ENCODE assay signal across 22 cellular contexts in the genomic region with DNA sequence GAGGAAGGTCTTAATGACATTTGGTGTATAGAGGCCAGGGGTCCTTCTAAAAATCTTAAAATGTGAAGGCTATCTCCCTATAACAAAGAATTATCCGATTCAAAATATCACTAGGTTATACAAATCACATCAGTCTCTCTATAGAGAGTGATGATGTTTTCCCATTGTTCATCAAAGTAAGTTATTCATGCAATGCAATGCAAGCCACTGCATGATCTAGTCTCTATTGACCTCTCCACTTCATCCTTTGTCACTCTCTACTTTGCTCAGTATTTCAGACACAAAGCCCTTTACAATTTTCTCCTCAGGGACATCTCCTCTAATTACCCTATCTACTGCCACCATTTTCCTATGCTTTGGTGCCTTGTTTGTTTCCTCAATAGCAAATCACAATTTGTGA.
"Had no signal": no experiment of that assay in that cellular context is flagged by ENCODE, and none has a peak within 500 bp of the region (broad histone marks: within the 10 kb centered on the region; RNA-seq: fewer than 3 reads in every experiment).

No MANE protein-coding gene starts in this region.

- H3K27me3 ChIP-seq: left lung, ovary, right atrium auricular region, right lobe of liver, tibial nerve, upper lobe of left lung, vagina had no signal

- H3K36me3 ChIP-seq: left lung, lower lobe of right lung, ovary, right atrium auricular region, right lobe of liver, tibial nerve, upper lobe of left lung, vagina had no signal

- H3K4me1 ChIP-seq: left lung, lower lobe of right lung, right atrium auricular region, right lobe of liver, tibial nerve, upper lobe of left lung, vagina had no signal

- H3K4me2 ChIP-seq: smooth muscle cell had no signal

- ATAC-seq: left colon; left lung; lower lobe of right lung; naive thymus-derived CD8-positive, alpha-beta T cell; right lobe of liver; stimulated activated memory B cell treated with anti-CD40 and anti-IgM and Interleukin-4, amounts not matched to agents 10 μg/mL and 1 μg/mL and 100 μg/mL, for 72 hours; stimulated activated naive CD8-positive, alpha-beta T cell treated with anti-CD3 and anti-CD28 coated beads, Interleukin-15, amount 100 ng/mL, for 72 hours had no signal

- H3K4me3 ChIP-seq: left lung, lower lobe of right lung, ovary, right atrium auricular region, right lobe of liver, smooth muscle cell, tibial nerve, upper lobe of left lung, vagina had no signal

- H3K27ac ChIP-seq: left lung, lower lobe of right lung, ovary, right atrium auricular region, right lobe of liver, tibial nerve, upper lobe of left lung, vagina had no signal

- H3K9me3 ChIP-seq: left lung, lower lobe of right lung, ovary, right atrium auricular region, right lobe of liver, tibial nerve, upper lobe of left lung, vagina had no signal

- DNase-seq: kidney; left colon; left lung; lower lobe of right lung; mammary epithelial cell; mesenchymal stem cell; naive thymus-derived CD8-positive, alpha-beta T cell; ovary; right lobe of liver; stimulated activated CD4-positive, alpha-beta T cell treated with anti-CD3 and anti-CD28 coated beads, Interleukin-1b, Interleukin-23, amount 100 ng/mL, for 48 hours; stimulated activated CD4-positive, alpha-beta T cell treated with anti-CD3 and anti-CD28 coated beads, Interleukin-2, amount 100 ng/mL, for 48 hours; stimulated activated CD4-positive, alpha-beta T cell treated with anti-CD3 and anti-CD28 coated beads, Interleukin-4, amount 100 ng/mL, for 4 hours; stimulated activated CD8-positive, alpha-beta memory T cell treated with anti-CD3 and anti-CD28 coated beads, Interleukin-4, amount 100 ng/mL, for 48 hours; stimulated activated naive CD4-positive, alpha-beta T cell treated with Interleukin-2 at 50 U/mL for 16 hours; stimulated activated naive CD8-positive, alpha-beta T cell treated with anti-CD3 and anti-CD28 coated beads, Interleukin-15, amount 100 ng/mL, for 72 hours; substantia nigra; upper lobe of left lung had no signal
